8 cellular contexts compared by ENCODE assay signal in genomic region chr15:79028411-79028964, GRCh38.
DNase-seq lines count a peak whose midpoint lies in the region; ATAC-seq, FAIRE-seq and TF ChIP-seq lines count a peak whose summit lies in the region.

No MANE protein-coding gene starts in this region.

- DNase-seq in NCI-H2227 (lab: John Stamatoyannopoulos, UW; ENCODE audit: unreplicated experiment) (peak; percentile 33), NCI-H2227 treated with DMSO at 0.1 percent for 48 hours (lab: John Stamatoyannopoulos, UW) (no peak), HuH-7 (ENCODE audit: low spot score) (peak; percentile 72), SW480 (ENCODE audit: low spot score) (peak; percentile 50), fibroblast of pulmonary artery (ENCODE audit: low read depth) (peak; percentile 49), pancreas (peak in 1 of 6 donors; percentile 35), cortex of kidney (lab: John Stamatoyannopoulos, UW) (no peak)
- DNase-seq in activated effector memory CD4-positive, alpha-beta T cell treated with anti-CD3 and anti-CD28 coated beads, Interleukin-2, amount 50 U/mL, for 16 hours = no peak

- intact Hi-C loops in pancreas (cut with DNase I) = loop anchor here in 2 of 3 donors (5.0 kb wide), 2 partner anchors 154 to 159 kb away; no protein-coding TSS in a partner anchor

- H3K9me3 ChIP-seq in pancreas = no peaks in the 10 kb centered on the region

- TF ChIP-seq CTCF in fibroblast of pulmonary artery (IDR thresholded peaks at IDR 0.05; ENCODE audit: low read length, missing control alignments) = peak; percentile 90
- peak; percentile 25 to 49 (median 38) for TF ChIP-seq CTCF in pancreas (IDR thresholded peaks at IDR 0.05)

- no peaks in the 10 kb centered on the region for H3K4me1 ChIP-seq in pancreas

- H3K4me3 ChIP-seq in fibroblast of pulmonary artery (replicated peaks; ENCODE audit: low read depth, low read length) (no peak overlapping the region), pancreas (no peak overlapping the region)

- peak in 3 of 4 donors; percentile 44 to 63 (median 63) for ATAC-seq in pancreas

- no peak for FAIRE-seq in pancreas (lab: Jason Lieb, UNC)

- H3K27me3 ChIP-seq in pancreas = no peaks in the 10 kb centered on the region

- H3K36me3 ChIP-seq in pancreas = no peaks in the 10 kb centered on the region

- WGBS in pancreas, 2 donors = 32 to 35% methylated on average over 7 of the region's 7 CpGs

- H3K27ac ChIP-seq in pancreas = no peak overlapping the region

Comparison
In these comparisons a context has a peak if more than half of its experiments do, and no peak if none do; other contexts are left out.
1. DNase-seq: peak in NCI-H2227 (single experiment), HuH-7 (single experiment), SW480 (single experiment) and fibroblast of pulmonary artery (single experiment); none in NCI-H2227 treated with DMSO at 0.1 percent for 48 hours (single experiment), cortex of kidney (single experiment) and activated effector memory CD4-positive, alpha-beta T cell treated with anti-CD3 and anti-CD28 coated beads, Interleukin-2, amount 50 U/mL, for 16 hours (single experiment).